ENCODE assay signal across 8 cellular contexts in the genomic region with DNA sequence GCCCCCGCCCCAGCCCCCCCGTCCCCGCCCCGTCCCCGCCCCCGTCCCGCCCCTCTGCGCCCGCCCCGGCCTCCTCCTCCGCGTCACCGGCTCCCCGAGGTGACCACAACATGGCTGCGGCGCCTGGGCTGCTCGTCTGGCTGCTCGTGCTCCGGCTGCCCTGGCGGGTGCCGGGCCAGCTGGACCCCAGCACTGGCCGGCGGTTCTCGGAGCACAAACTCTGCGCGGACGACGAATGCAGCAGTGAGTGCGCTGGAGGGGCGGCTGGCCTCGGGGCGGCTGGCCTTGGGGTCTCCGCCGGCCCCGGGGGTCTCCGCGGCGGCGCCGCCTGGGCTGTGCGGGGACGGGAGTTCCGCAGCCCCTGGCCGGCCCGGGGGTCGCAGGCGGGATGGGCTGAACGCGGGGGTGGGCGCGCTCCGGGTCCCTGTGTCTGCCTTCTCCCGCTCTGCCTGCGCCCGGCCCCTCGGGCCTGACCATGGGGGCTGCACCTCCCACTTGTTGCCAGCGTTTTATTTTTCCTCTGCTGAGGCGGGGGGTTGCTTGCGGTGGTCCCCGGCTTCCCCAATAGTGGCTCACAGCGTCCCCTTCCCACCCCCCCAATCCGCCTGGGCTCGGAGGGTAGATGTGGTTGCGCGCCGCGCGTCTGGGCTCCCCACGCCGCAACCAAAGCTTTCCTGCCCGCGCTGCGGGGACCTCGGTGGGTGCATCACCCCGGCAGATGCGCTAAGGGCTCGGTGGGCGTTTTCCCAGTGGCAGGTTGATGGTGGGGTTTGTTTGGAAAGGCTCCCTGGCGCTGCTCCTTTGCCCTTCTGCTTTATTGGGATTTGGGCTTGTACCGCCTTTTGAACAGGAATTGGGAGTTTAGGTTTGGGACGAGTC. TPM values are rescaled to one million over a fixed set of nuclear protein-coding genes. Genes with fewer than 3 reads are reported as not detected.
DNase-seq lines count a peak whose midpoint lies in the region; ATAC-seq and TF ChIP-seq lines count a peak whose summit lies in the region.

A gene with protein sequence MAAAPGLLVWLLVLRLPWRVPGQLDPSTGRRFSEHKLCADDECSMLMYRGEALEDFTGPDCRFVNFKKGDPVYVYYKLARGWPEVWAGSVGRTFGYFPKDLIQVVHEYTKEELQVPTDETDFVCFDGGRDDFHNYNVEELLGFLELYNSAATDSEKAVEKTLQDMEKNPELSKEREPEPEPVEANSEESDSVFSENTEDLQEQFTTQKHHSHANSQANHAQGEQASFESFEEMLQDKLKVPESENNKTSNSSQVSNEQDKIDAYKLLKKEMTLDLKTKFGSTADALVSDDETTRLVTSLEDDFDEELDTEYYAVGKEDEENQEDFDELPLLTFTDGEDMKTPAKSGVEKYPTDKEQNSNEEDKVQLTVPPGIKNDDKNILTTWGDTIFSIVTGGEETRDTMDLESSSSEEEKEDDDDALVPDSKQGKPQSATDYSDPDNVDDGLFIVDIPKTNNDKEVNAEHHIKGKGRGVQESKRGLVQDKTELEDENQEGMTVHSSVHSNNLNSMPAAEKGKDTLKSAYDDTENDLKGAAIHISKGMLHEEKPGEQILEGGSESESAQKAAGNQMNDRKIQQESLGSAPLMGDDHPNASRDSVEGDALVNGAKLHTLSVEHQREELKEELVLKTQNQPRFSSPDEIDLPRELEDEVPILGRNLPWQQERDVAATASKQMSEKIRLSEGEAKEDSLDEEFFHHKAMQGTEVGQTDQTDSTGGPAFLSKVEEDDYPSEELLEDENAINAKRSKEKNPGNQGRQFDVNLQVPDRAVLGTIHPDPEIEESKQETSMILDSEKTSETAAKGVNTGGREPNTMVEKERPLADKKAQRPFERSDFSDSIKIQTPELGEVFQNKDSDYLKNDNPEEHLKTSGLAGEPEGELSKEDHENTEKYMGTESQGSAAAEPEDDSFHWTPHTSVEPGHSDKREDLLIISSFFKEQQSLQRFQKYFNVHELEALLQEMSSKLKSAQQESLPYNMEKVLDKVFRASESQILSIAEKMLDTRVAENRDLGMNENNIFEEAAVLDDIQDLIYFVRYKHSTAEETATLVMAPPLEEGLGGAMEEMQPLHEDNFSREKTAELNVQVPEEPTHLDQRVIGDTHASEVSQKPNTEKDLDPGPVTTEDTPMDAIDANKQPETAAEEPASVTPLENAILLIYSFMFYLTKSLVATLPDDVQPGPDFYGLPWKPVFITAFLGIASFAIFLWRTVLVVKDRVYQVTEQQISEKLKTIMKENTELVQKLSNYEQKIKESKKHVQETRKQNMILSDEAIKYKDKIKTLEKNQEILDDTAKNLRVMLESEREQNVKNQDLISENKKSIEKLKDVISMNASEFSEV (N-terminal part only) (plus strand): TSS at position 97 of the 879 bp plus-strand sequence. CDS start 14 bp downstream, at position 111.

- no peak within 1 kb of the TSS for H2BK120ac ChIP-seq in neuronal stem cell (ENCODE audit: low read depth, low read length)

- CTCF ChIA-PET in RWPE1 (lab: Yijun Ruan, JAX), result interaction anchor here (0.7 kb wide), 1 partner anchor 153 kb away, joined by 8 read pairs; no protein-coding TSS in a partner anchor

- peak within 1 kb of the TSS; percentile 98 for H3K18ac ChIP-seq in neuronal stem cell (ENCODE audit: low read length)

- peaks cover 3 to 8% of the 10 kb centered on the region in 2 donors for H3K4me1 ChIP-seq in neuronal stem cell (ENCODE audit: control insufficient read depth in 2 of 2, insufficient read depth in 1 of 2, low read depth in 1 of 2, low read length in 2 of 2)
- peaks cover 7% of the 10 kb centered on the region for H3K4me1 ChIP-seq in thymus (ENCODE audit: control insufficient read depth, insufficient read depth, low read length)

- peak within 1 kb of the TSS; percentile 97 for H2AFZ ChIP-seq in neuronal stem cell (ENCODE audit: low read length)

- H2BK12ac ChIP-seq in neuronal stem cell (ENCODE audit: low read length), result no peak within 1 kb of the TSS

- no peak within 1 kb of the TSS for H2AK5ac ChIP-seq in neuronal stem cell (ENCODE audit: low read depth, low read length)

- no peak within 1 kb of the TSS for H3K4ac ChIP-seq in neuronal stem cell (ENCODE audit: low read length)

- peaks cover 0 to 22% (median 0%) of the 10 kb centered on the region in 3 experiments for H3K27me3 ChIP-seq in neuronal stem cell (ENCODE audit: control insufficient read depth in 3 of 3, insufficient read depth in 3 of 3, low read depth in 1 of 3, low read length in 3 of 3)
- H3K27me3 ChIP-seq in thymus (ENCODE audit: control insufficient read depth, insufficient read depth), result no peaks in the 10 kb centered on the region

- no peak within 1 kb of the TSS for H4K91ac ChIP-seq in neuronal stem cell (ENCODE audit: low read depth, low read length, poor library complexity)

- peaks cover 6% of the 10 kb centered on the region for H3K79me1 ChIP-seq in neuronal stem cell (ENCODE audit: low read depth, low read length)

- H3K9ac ChIP-seq in neuronal stem cell (ENCODE audit: low read depth, low read length, poor library complexity), result peak within 1 kb of the TSS; percentile 96

- POLR2A ChIA-PET in RWPE1 (lab: Yijun Ruan, JAX; ENCODE audit: low non-redundant PET), result no interaction called here

- no CpG with 5 or more reads among the region's 81 CpGs for WGBS in neuronal stem cell (ENCODE audit: extremely low coverage in 2 of 2, insufficient read length in 2 of 2, insufficient replicate concordance in 1 of 2), 2 donors
- under 1% methylated on average over 81 of the region's 81 CpGs for WGBS in thymus

- H3K4me3 ChIP-seq in neuronal stem cell (ENCODE audit: low read length in 2 of 2) (peak within 1 kb of the TSS; percentile 81 to 99), thymus (ENCODE audit: low read length) (peak within 1 kb of the TSS; percentile 90)

- H2BK5ac ChIP-seq in neuronal stem cell (ENCODE audit: low read length), result no peak within 1 kb of the TSS

- peaks cover 6 to 20% of the 10 kb centered on the region in 2 donors for H3K36me3 ChIP-seq in neuronal stem cell (replicated peaks in 1 of 2; ENCODE audit: control insufficient read depth in 2 of 2, insufficient read depth in 2 of 2, low read length in 2 of 2)
- H3K36me3 ChIP-seq in thymus (ENCODE audit: control insufficient read depth, insufficient read depth), result peaks cover 3% of the 10 kb centered on the region

- peak; percentile 15 for ATAC-seq in GM19468 (IDR thresholded peaks at IDR 0.05; ENCODE audit: extremely low read depth, unreplicated experiment)

- H3K9me3 ChIP-seq in neuronal stem cell (replicated peaks in 1 of 2; ENCODE audit: control insufficient read depth in 2 of 2, insufficient read depth in 1 of 2, low read depth in 1 of 2, low read length in 2 of 2) (no peaks in the 10 kb centered on the region), thymus (ENCODE audit: control insufficient read depth) (no peaks in the 10 kb centered on the region)

- peak within 1 kb of the TSS; percentile 65 for H3K27ac ChIP-seq in RWPE1
- H3K27ac ChIP-seq in neuronal stem cell (replicated peaks; ENCODE audit: low read length), result peak within 1 kb of the TSS; percentile 44
- peak within 1 kb of the TSS; percentile 71 for H3K27ac ChIP-seq in thymus (ENCODE audit: low read depth)

- H2BK15ac ChIP-seq in neuronal stem cell (ENCODE audit: low read length), result no peak within 1 kb of the TSS

- in situ Hi-C loops in Caki2 (cut with HindIII; ENCODE audit: low pct_unique_long_range_greater_than_20kb, low sequenced_read_pairs), result no loop called here

- H3K4me2 ChIP-seq in neuronal stem cell (ENCODE audit: insufficient read depth, low read length, poor library complexity, severe bottlenecking), result peak within 1 kb of the TSS; percentile 88

- peak within 1 kb of the TSS; percentile 77 for H3K23ac ChIP-seq in neuronal stem cell (ENCODE audit: low read depth, low read length, poor library complexity)

- peak within 1 kb of the TSS; percentile 31 for H3K14ac ChIP-seq in neuronal stem cell (ENCODE audit: low read length)

- no peak for TF ChIP-seq CTCF in RWPE1 (conservative IDR thresholded peaks at IDR 0.05; ENCODE audit: low read depth)

- H4K8ac ChIP-seq in neuronal stem cell (ENCODE audit: low read depth, low read length), result no peak within 1 kb of the TSS

- DNase-seq in Caki2 (ENCODE audit: low read depth), result peak; percentile 22
- DNase-seq in HPDE6-E6E7 (ENCODE audit: extremely low spot score), result peak; percentile 84
- peak; percentile 84 for DNase-seq in RWPE1 (ENCODE audit: low spot score)
- DNase-seq in activated gamma-delta T cell (lab: John Stamatoyannopoulos, UW), result peak; percentile 91
- peak; percentile 22 for DNase-seq in foreskin melanocyte
- DNase-seq in neuronal stem cell (ENCODE audit: low spot score), result peak; percentile 70

RNA-seq across cellular contexts. Expression of the gene that starts here (rescaled TPM):
- total RNA-seq in Caki2 (2014; rRNA removed; shearing (Covaris generic); ENCODE audit: low replicate concordance), result 19.1 and 25.5 TPM in 2 replicates
- polyA plus RNA-seq in neuronal stem cell (2013, experiment 1 of 2), result 33.3 TPM
- 30.7 TPM for polyA plus RNA-seq in neuronal stem cell (2013, experiment 2 of 2)
- 33.1 TPM for polyA plus RNA-seq in thymus

Comparison
In these comparisons a context has a peak if more than half of its experiments do, and no peak if none do; other contexts are left out.
1. Peak in every context shown above with its lines: DNase-seq, ATAC-seq, H3K4me3 ChIP-seq and H3K27ac ChIP-seq.
2. DNase-seq: peak in every context shown above with its lines; median percentile 91 in activated gamma-delta T cell; 84 in HPDE6-E6E7; 84 in RWPE1; 70 in neuronal stem cell; 22 in Caki2; 22 in foreskin melanocyte.